Comparison of ENCODE assay signal across 29 cellular contexts in genomic region chr16:87841608-87842208, GRCh38. TPM values are rescaled to one million over a fixed set of nuclear protein-coding genes. Genes with fewer than 3 reads are reported as not detected.
DNase-seq lines count a peak whose midpoint lies in the region; ATAC-seq, FAIRE-seq and TF ChIP-seq lines count a peak whose summit lies in the region.
"Had no signal": no experiment of that assay in that cellular context is flagged by ENCODE, and none has a peak within 500 bp of the region (broad histone marks: within the 10 kb centered on the region; RNA-seq: fewer than 3 reads in every experiment).

No MANE protein-coding gene starts in this region.

- H3K4me3 Mint-ChIP-seq in activated CD4-positive, alpha-beta T cell treated with anti-CD3 and anti-CD28 coated beads, Interleukin-2, amount 10 ng/mL, durations not matched to agents 7 days and 5 days: no peak overlapping the region
- H3K4me3 Mint-ChIP-seq in Caco-2 (ENCODE audit: unreplicated experiment): no peak overlapping the region
- no peak overlapping the region for H3K4me3 Mint-ChIP-seq in T-helper 17 cell
- H3K4me3 Mint-ChIP-seq: memory B cell, type B pancreatic cell had no signal

- H3K4me1 Mint-ChIP-seq in activated CD4-positive, alpha-beta T cell treated with anti-CD3 and anti-CD28 coated beads, Interleukin-2, amount 10 ng/mL, durations not matched to agents 7 days and 5 days: peaks cover 14% of the 10 kb centered on the region
- H3K4me1 Mint-ChIP-seq in Caco-2 (ENCODE audit: low read depth, unreplicated experiment) (peaks cover 7% of the 10 kb centered on the region), T-helper 17 cell (no peaks in the 10 kb centered on the region)

- H3K9ac ChIP-seq in liver (ENCODE audit: low read depth in 1 of 2, low read length in 2 of 2): peak overlapping the region; percentile 90 to 96

- H3K9me3 ChIP-seq in Caco-2: no peaks in the 10 kb centered on the region
- no peaks in the 10 kb centered on the region for H3K9me3 ChIP-seq in T-helper 17 cell (ENCODE audit: control insufficient read depth, low read length, poor library complexity, severe bottlenecking)
- H3K9me3 ChIP-seq in liver (ENCODE audit: control insufficient read depth in 4 of 4, low read length in 3 of 4): no peaks in the 10 kb centered on the region
- H3K9me3 ChIP-seq: HAP-1, heart left ventricle, MG63, neutrophil, psoas muscle had no signal

- H3K27me3 ChIP-seq in Caco-2 (replicated peaks; ENCODE audit: control insufficient read depth, insufficient read depth, low read length): no peaks in the 10 kb centered on the region
- no peaks in the 10 kb centered on the region for H3K27me3 ChIP-seq in liver (ENCODE audit: control insufficient read depth in 4 of 4, insufficient read depth in 4 of 4, low read length in 3 of 4)
- H3K27me3 ChIP-seq: dorsolateral prefrontal cortex, heart left ventricle, MG63, neutrophil had no signal

- POLR2A ChIA-PET in activated CD4-positive, alpha-beta T cell treated with anti-CD3 and anti-CD28 coated beads, Interleukin-2, amount 10 ng/mL, durations not matched to agents 7 days and 5 days (lab: Charles Lee): no interaction called here
- POLR2A ChIA-PET in Caco-2 (lab: Charles Lee): no interaction called here

- intact Hi-C loops in Caco-2 (cut with micrococcal nuclease; ENCODE audit: unreplicated experiment): no loop called here

- ATAC-seq in T-helper 17 cell (no peak), GM21390 (IDR thresholded peaks at IDR 0.05; ENCODE audit: unreplicated experiment) (no peak)
- ATAC-seq: heart left ventricle, psoas muscle had no signal

- H3K27ac Mint-ChIP-seq in activated CD4-positive, alpha-beta T cell treated with anti-CD3 and anti-CD28 coated beads, Interleukin-2, amount 10 ng/mL, durations not matched to agents 7 days and 5 days: peak overlapping the region; percentile 31
- H3K27ac Mint-ChIP-seq in Caco-2 (ENCODE audit: unreplicated experiment) (peak overlapping the region; percentile 67), T-helper 17 cell (peak overlapping the region; percentile 54)
- H3K27ac Mint-ChIP-seq: memory B cell, type B pancreatic cell had no signal

- TF ChIP-seq CTCF in Caco-2 (IDR thresholded peaks at IDR 0.05; ENCODE audit: insufficient read depth in 1 of 2, low read depth in 1 of 2, low read length in 1 of 2, severe bottlenecking in 1 of 2, unreplicated experiment in 1 of 2) (no peak), liver (IDR thresholded peaks at IDR 0.05; ENCODE audit: low read depth, low read length, missing input control) (no peak)

- FAIRE-seq in H54 (lab: Jason Lieb, UNC): no peak
- FAIRE-seq: endothelial cell of umbilical vein had no signal

- 38% methylated on average over 17 of the region's 17 CpGs for WGBS in liver

- H3K36me3 Mint-ChIP-seq in activated CD4-positive, alpha-beta T cell treated with anti-CD3 and anti-CD28 coated beads, Interleukin-2, amount 10 ng/mL, durations not matched to agents 7 days and 5 days (ENCODE audit: low read depth): peaks cover 22% of the 10 kb centered on the region
- H3K36me3 Mint-ChIP-seq in Caco-2 (ENCODE audit: insufficient read depth, unreplicated experiment): peaks cover 100% of the 10 kb centered on the region
- H3K36me3 Mint-ChIP-seq in T-helper 17 cell (ENCODE audit: low read depth): no peaks in the 10 kb centered on the region
- H3K36me3 Mint-ChIP-seq: type B pancreatic cell had no signal

- peaks cover 14% of the 10 kb centered on the region; the same call in 1 of the 2 replicates for H3K4me1 ChIP-seq in Caco-2
- H3K4me1 ChIP-seq in liver (ENCODE audit: control insufficient read depth in 4 of 4, insufficient read depth in 4 of 4, low read length in 3 of 4): peaks cover 18 to 91% (median 72%) of the 10 kb centered on the region in 4 donors
- H3K4me1 ChIP-seq: HAP-1 had no signal

- no peaks in the 10 kb centered on the region for H3K9me3 Mint-ChIP-seq in activated CD4-positive, alpha-beta T cell treated with anti-CD3 and anti-CD28 coated beads, Interleukin-2, amount 10 ng/mL, durations not matched to agents 7 days and 5 days
- H3K9me3 Mint-ChIP-seq in Caco-2 (ENCODE audit: unreplicated experiment): no peaks in the 10 kb centered on the region
- H3K9me3 Mint-ChIP-seq: memory B cell, type B pancreatic cell had no signal

- TF ChIP-seq POLR2A in H54 (IDR thresholded peaks at IDR 0.05; ENCODE audit: low read depth, low read length): no peak

- peak overlapping the region; percentile 94 to 96 for H3K27ac ChIP-seq in liver (ENCODE audit: low read depth in 1 of 2, low read length in 2 of 2)
- H3K27ac ChIP-seq: heart left ventricle, HL-60, neutrophil, psoas muscle had no signal

- TF ChIP-seq RAD21 in liver (IDR thresholded peaks at IDR 0.05): peak; percentile 35 to 58

- H3K27me3 Mint-ChIP-seq in activated CD4-positive, alpha-beta T cell treated with anti-CD3 and anti-CD28 coated beads, Interleukin-2, amount 10 ng/mL, durations not matched to agents 7 days and 5 days: no peaks in the 10 kb centered on the region
- no peaks in the 10 kb centered on the region for H3K27me3 Mint-ChIP-seq in Caco-2 (ENCODE audit: insufficient read depth, unreplicated experiment)
- H3K27me3 Mint-ChIP-seq in T-helper 17 cell: no peaks in the 10 kb centered on the region
- H3K27me3 Mint-ChIP-seq: memory B cell, type B pancreatic cell had no signal

- no peak overlapping the region for H3K4me3 ChIP-seq in Caco-2 (ENCODE audit: low read depth, low read length)
- peak overlapping the region; percentile 55 to 78 (median 71) for H3K4me3 ChIP-seq in liver (ENCODE audit: low read depth in 1 of 3, low read length in 3 of 3)
- H3K4me3 ChIP-seq: dorsolateral prefrontal cortex, HAP-1, heart left ventricle, MG63, psoas muscle had no signal

- CTCF ChIA-PET in activated CD4-positive, alpha-beta T cell treated with anti-CD3 and anti-CD28 coated beads, Interleukin-2, amount 10 ng/mL, durations not matched to agents 7 days and 5 days (lab: Charles Lee): interaction anchor here (2.5 kb wide), 1 partner anchor 62 kb away, joined by 7 read pairs; no protein-coding TSS in a partner anchor
- CTCF ChIA-PET in Caco-2 (lab: Charles Lee): interaction anchor here (0.9 to 1.0 kb wide), 2 partner anchors 30 to 63 kb away, joined by 3 to 4 read pairs; no protein-coding TSS in a partner anchor

- no TSS peak for BruUV-seq in Caco-2 (replicated peaks; lab: Mats Ljungman, UMichigan)

- DNase-seq in activated CD4-positive, alpha-beta T cell treated with anti-CD3 and anti-CD28 coated beads, Interleukin-2, amount 10 ng/mL, durations not matched to agents 7 days and 5 days: no peak
- DNase-seq in activated CD4-positive, alpha-beta T cell treated with anti-CD3 and anti-CD28 coated beads for 48 hours: no peak
- no peak for DNase-seq in Caco-2
- no peak for DNase-seq in T-helper 17 cell
- no peak for DNase-seq in H54 (ENCODE audit: insufficient read length, low spot score)
- no peak for DNase-seq in activated CD4-positive, CD25-positive, alpha-beta regulatory T cell treated with anti-CD3 and anti-CD28 coated beads, Interleukin-2, amount 50 U/mL, for 72 hours
- DNase-seq: 8988T; activated naive CD4-positive, alpha-beta T cell; activated T-cell treated with anti-CD3 and anti-CD28 coated beads, Interleukin-2, amount 50 U/mL, for 48 hours; AML-193; dorsolateral prefrontal cortex; heart left ventricle; MG63; NCI-H1417 treated with DMSO at 0.1 percent for 48 hours; NCI-H2081 treated with DMSO at 0.1 percent for 48 hours; NCI-H446; OCI-M1; psoas muscle; SHP77 treated with DMSO at 0.1 percent for 48 hours; stimulated activated CD8-positive, alpha-beta memory T cell treated with anti-CD3 and anti-CD28 coated beads, Interleukin-4, amount 100 ng/mL, for 48 hours; SW 1271 had no signal

- H3K36me3 ChIP-seq in Caco-2 (ENCODE audit: control insufficient read depth, insufficient read depth, low read length) (peaks cover 7% of the 10 kb centered on the region), liver (ENCODE audit: control insufficient read depth in 4 of 4, insufficient read depth in 3 of 4, low read depth in 1 of 4, low read length in 3 of 4) (peaks cover 0 to 2% (median 0%) of the 10 kb centered on the region in 4 donors)

TF ChIP-seq in liver, 16 proteins besides CTCF, POLR2A, EP300 and RAD21 (continues in another document):
- TF ChIP-seq ATF3 (IDR thresholded peaks at IDR 0.05) (peak; percentile 80), HNF4A (conservative IDR thresholded peaks at IDR 0.05) (peak; percentile 96 to 98), YY1 (IDR thresholded peaks at IDR 0.05) (peak; percentile 93), GABPA (IDR thresholded peaks at IDR 0.05 in 1 of 2, conservative IDR thresholded peaks at IDR 0.05 in 1 of 2) (peak in 1 of 2 donors; percentile 52), TAF1 (conservative IDR thresholded peaks at IDR 0.05) (peak; percentile 84)
- TF ChIP-seq, protein P1, sequence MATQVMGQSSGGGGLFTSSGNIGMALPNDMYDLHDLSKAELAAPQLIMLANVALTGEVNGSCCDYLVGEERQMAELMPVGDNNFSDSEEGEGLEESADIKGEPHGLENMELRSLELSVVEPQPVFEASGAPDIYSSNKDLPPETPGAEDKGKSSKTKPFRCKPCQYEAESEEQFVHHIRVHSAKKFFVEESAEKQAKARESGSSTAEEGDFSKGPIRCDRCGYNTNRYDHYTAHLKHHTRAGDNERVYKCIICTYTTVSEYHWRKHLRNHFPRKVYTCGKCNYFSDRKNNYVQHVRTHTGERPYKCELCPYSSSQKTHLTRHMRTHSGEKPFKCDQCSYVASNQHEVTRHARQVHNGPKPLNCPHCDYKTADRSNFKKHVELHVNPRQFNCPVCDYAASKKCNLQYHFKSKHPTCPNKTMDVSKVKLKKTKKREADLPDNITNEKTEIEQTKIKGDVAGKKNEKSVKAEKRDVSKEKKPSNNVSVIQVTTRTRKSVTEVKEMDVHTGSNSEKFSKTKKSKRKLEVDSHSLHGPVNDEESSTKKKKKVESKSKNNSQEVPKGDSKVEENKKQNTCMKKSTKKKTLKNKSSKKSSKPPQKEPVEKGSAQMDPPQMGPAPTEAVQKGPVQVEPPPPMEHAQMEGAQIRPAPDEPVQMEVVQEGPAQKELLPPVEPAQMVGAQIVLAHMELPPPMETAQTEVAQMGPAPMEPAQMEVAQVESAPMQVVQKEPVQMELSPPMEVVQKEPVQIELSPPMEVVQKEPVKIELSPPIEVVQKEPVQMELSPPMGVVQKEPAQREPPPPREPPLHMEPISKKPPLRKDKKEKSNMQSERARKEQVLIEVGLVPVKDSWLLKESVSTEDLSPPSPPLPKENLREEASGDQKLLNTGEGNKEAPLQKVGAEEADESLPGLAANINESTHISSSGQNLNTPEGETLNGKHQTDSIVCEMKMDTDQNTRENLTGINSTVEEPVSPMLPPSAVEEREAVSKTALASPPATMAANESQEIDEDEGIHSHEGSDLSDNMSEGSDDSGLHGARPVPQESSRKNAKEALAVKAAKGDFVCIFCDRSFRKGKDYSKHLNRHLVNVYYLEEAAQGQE (IDR thresholded peaks at IDR 0.05): peak; percentile 90

RNA-seq across cellular contexts. Expression of gene SLC7A5, which starts 27.6 kb away (rescaled TPM):
- 10 to 100 TPM; 73.1 to 77.1 TPM for total RNA-seq in activated CD4-positive, alpha-beta T cell treated with anti-CD3 and anti-CD28 coated beads, Interleukin-2, amount 10 ng/mL, durations not matched to agents 7 days and 5 days
- total RNA-seq in Caco-2 (2022) (495 and 534 TPM in 2 replicates), T-helper 17 cell (10 to 100 TPM; 50.4 to 53.9 TPM), liver (10 to 100 TPM in 1 of 2 donors, 1 to 10 TPM in 1; 7.9 to 66.0 TPM)
- 10 to 100 TPM in 1 of 2 donors, 1 to 10 TPM in 1; 4.5 to 13.3 TPM for polyA plus RNA-seq in liver
